Comparison of ENCODE assay signal across 23 cellular contexts in the genomic region with DNA sequence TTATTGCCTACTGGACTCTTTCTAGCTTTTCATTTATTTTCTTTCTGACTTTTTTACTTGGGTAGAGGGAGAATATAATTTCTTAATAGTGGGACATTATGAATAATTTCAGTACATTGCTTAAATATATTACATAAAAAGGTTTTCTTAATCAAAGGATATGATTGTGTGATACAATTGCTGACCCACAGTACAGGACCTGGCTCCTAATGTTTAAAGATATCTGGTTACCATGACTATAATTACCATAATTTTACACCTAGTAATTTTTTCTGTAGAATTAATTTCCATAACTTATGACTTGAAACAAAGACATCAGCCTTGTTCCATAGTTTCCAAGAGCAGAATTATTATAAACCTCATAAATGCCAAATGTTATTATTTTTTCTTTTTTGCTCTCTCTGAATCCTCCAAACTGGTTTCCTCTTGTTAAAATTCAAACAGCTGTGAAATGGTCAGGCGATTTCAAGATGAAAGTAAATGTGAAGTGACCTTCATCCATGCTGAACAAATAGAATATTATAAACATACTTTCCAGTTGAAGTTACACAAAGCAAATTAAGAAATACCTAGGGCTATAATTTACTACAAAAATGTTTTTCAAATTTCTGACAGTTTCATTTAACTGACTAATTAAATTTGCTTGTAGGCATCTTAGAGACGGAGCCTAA.
"Had no signal": no experiment of that assay in that cellular context is flagged by ENCODE, and none has a peak within 500 bp of the region (broad histone marks: within the 10 kb centered on the region; RNA-seq: fewer than 3 reads in every experiment).

No MANE protein-coding gene starts in this region.

- H3K27ac ChIP-seq: colonic mucosa, epithelial cell of prostate, esophagus squamous epithelium, gastrocnemius medialis, heart right ventricle, left lung, lower lobe of right lung had no signal

- H3K36me3 ChIP-seq: colonic mucosa, esophagus squamous epithelium, gastrocnemius medialis, heart right ventricle, left lung, lower lobe of right lung had no signal

- DNase-seq: colonic mucosa; cortex of kidney; effector CD8-positive, alpha-beta T cell; effector memory CD8-positive, alpha-beta T cell; endodermal cell; erythroblast; esophagus squamous epithelium; foreskin fibroblast; foreskin melanocyte; gastrocnemius medialis; glutamatergic neuron; head of caudate nucleus; heart right ventricle; hippocampal formation; left cardiac atrium; left lung; left ventricle myocardium superior; lower lobe of right lung; mesenchymal stem cell; mucosa of descending colon; naive B cell had no signal

- H3K9me3 ChIP-seq: colonic mucosa, esophagus squamous epithelium, gastrocnemius medialis, heart right ventricle, left lung, lower lobe of right lung, mucosa of descending colon had no signal

- ATAC-seq: effector memory CD8-positive, alpha-beta T cell; esophagus mucosa; gastrocnemius medialis; heart right ventricle; left cardiac atrium; left lung; left ventricle myocardium superior; lower lobe of right lung; mucosa of descending colon had no signal

- H3K4me1 ChIP-seq: colonic mucosa, esophagus squamous epithelium, gastrocnemius medialis, heart right ventricle, left lung, lower lobe of right lung had no signal

- H3K4me3 ChIP-seq: colonic mucosa, esophagus squamous epithelium, gastrocnemius medialis, heart right ventricle, left lung, lower lobe of right lung, mucosa of descending colon had no signal

- H3K27me3 ChIP-seq: colonic mucosa, esophagus squamous epithelium, gastrocnemius medialis, heart right ventricle, left lung had no signal
